12 cellular contexts compared by ENCODE assay signal in the genomic region with DNA sequence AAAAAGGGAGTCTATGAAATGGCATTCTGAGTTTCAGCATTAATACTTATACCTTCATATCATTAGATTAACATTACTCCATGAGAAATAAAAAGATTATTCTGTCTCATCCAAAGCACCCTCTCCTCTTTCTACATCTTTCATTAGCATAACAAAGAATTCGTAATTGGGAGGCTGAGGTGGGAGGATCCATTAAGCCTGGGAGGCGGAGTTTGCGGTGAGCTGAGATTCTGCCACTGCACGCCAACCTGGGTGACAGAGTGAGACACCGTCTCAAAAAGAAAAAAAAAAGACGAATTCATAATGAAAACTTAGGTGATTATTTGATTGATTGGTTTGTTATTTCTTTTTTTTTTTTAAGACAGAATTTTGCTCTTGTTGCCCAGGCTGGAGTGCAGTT. TPM values are rescaled to one million over a fixed set of nuclear protein-coding genes. Genes with fewer than 3 reads are reported as not detected.
DNase-seq lines count a peak whose midpoint lies in the region; ATAC-seq and TF ChIP-seq lines count a peak whose summit lies in the region.
"Had no signal": no experiment of that assay in that cellular context is flagged by ENCODE, and none has a peak within 500 bp of the region (broad histone marks: within the 10 kb centered on the region; RNA-seq: fewer than 3 reads in every experiment).

No MANE protein-coding gene starts in this region.

- H3K4me1 Mint-ChIP-seq in CD4-positive, alpha-beta memory T cell: peaks cover 16 to 36% (median 23%) of the 10 kb centered on the region in 4 donors
- H3K4me1 Mint-ChIP-seq in activated T-helper 2 cell treated with anti-CD3 and anti-CD28 coated beads, Interferon-gamma antibody, Interleukin-2, Interleukin-4, amounts not matched to agents 10 μg/mL and 5 μg/mL and 100 μg/mL, durations not matched to agents 14 hours and 24 hours and 36 hours (ENCODE audit: low read depth): peaks cover 32% of the 10 kb centered on the region
- H3K4me1 Mint-ChIP-seq in mesothelial cell of epicardium (peaks cover 25% of the 10 kb centered on the region), Caco-2 (ENCODE audit: low read depth, unreplicated experiment) (peaks cover 18% of the 10 kb centered on the region)

- POLR2A ChIA-PET in CD4-positive, alpha-beta memory T cell (lab: Charles Lee; ENCODE audit: partially characterized antibody): interaction anchor here (1.2 to 6.2 kb wide), 10 partner anchors 15 to 928 kb away, joined by 3 to 81 read pairs (median 10); a partner anchor contains a TSS
- POLR2A ChIA-PET in Caco-2 (lab: Charles Lee): no interaction called here

- no peaks in the 10 kb centered on the region for H3K9me3 ChIP-seq in CD4-positive, alpha-beta memory T cell (ENCODE audit: control insufficient read depth in 1 of 2, low read length in 2 of 2)
- no peaks in the 10 kb centered on the region for H3K9me3 ChIP-seq in HUES48 (ENCODE audit: control insufficient read depth, insufficient read depth, low read length)
- no peaks in the 10 kb centered on the region for H3K9me3 ChIP-seq in Caco-2

- TF ChIP-seq CTCF in mesothelial cell of epicardium (IDR thresholded peaks at IDR 0.05; ENCODE audit: unreplicated experiment) (no peak), Caco-2 (IDR thresholded peaks at IDR 0.05; ENCODE audit: insufficient read depth in 1 of 2, low read depth in 1 of 2, low read length in 1 of 2, severe bottlenecking in 1 of 2, unreplicated experiment in 1 of 2) (no peak)

- no peaks in the 10 kb centered on the region for H3K27me3 Mint-ChIP-seq in CD4-positive, alpha-beta memory T cell
- no peaks in the 10 kb centered on the region for H3K27me3 Mint-ChIP-seq in activated T-helper 2 cell treated with anti-CD3 and anti-CD28 coated beads, Interferon-gamma antibody, Interleukin-2, Interleukin-4, amounts not matched to agents 10 μg/mL and 5 μg/mL and 100 μg/mL, durations not matched to agents 14 hours and 24 hours and 36 hours (ENCODE audit: low read depth)
- H3K27me3 Mint-ChIP-seq in mesothelial cell of epicardium (ENCODE audit: low read depth): peaks cover 3% of the 10 kb centered on the region
- H3K27me3 Mint-ChIP-seq in Caco-2 (ENCODE audit: insufficient read depth, unreplicated experiment): peaks cover 3% of the 10 kb centered on the region

- H3K9ac ChIP-seq in HUES48 (ENCODE audit: low read depth, low read length): no peak overlapping the region

- no peaks in the 10 kb centered on the region for H3K36me3 ChIP-seq in CD4-positive, alpha-beta memory T cell (ENCODE audit: insufficient read depth, low read length)
- no peaks in the 10 kb centered on the region for H3K36me3 ChIP-seq in HUES48 (ENCODE audit: control insufficient read depth, insufficient read depth, low read length)
- no peaks in the 10 kb centered on the region for H3K36me3 ChIP-seq in Caco-2 (ENCODE audit: control insufficient read depth, insufficient read depth, low read length)

- peak overlapping the region in 1 of 2 donors; percentile 72 for H3K4me3 ChIP-seq in CD4-positive, alpha-beta memory T cell (ENCODE audit: low read length in 2 of 2)
- H3K4me3 ChIP-seq in HUES48 (ENCODE audit: low read depth, low read length) (peak overlapping the region; percentile 80; the same call in 1 of the 2 replicates), Caco-2 (ENCODE audit: low read depth, low read length) (no peak overlapping the region)

- H3K4me1 ChIP-seq in CD4-positive, alpha-beta memory T cell (ENCODE audit: insufficient read depth, low read length): peaks cover 26% of the 10 kb centered on the region
- peaks cover 45% of the 10 kb centered on the region for H3K4me1 ChIP-seq in HUES48 (ENCODE audit: control insufficient read depth, insufficient read depth, low read length)
- 0 out of 2 replicates have a peak, but pooled peaks cover 9% of the 10 kb centered on the region for H3K4me1 ChIP-seq in Caco-2

- H3K27me3 ChIP-seq in CD4-positive, alpha-beta memory T cell (ENCODE audit: insufficient read depth, low read length): no peaks in the 10 kb centered on the region
- no peaks in the 10 kb centered on the region for H3K27me3 ChIP-seq in HUES48 (ENCODE audit: control insufficient read depth, insufficient read depth, low read length)
- no peaks in the 10 kb centered on the region for H3K27me3 ChIP-seq in Caco-2 (replicated peaks; ENCODE audit: control insufficient read depth, insufficient read depth, low read length)

- peak in 3 of 5 donors; percentile 30 to 59 (median 32) for DNase-seq in CD4-positive, alpha-beta memory T cell
- DNase-seq in activated T-helper 2 cell treated with anti-CD3 and anti-CD28 coated beads, Interferon-gamma antibody, Interleukin-2, Interleukin-4, amounts not matched to agents 10 μg/mL and 5 μg/mL and 100 μg/mL, durations not matched to agents 14 hours and 24 hours and 36 hours (ENCODE audit: low spot score): no peak
- DNase-seq in mesothelial cell of epicardium (ENCODE audit: low spot score in 2 of 2, unreplicated experiment in 2 of 2) (no peak), LoVo (ENCODE audit: low spot score) (no peak), NCI-H2171 (lab: John Stamatoyannopoulos, UW) (no peak), Caco-2 (no peak)
- DNase-seq: left cardiac atrium, SHP77 treated with DMSO at 0.1 percent for 48 hours, substantia nigra had no signal

- intact Hi-C loops in CD4-positive, alpha-beta memory T cell (cut with micrococcal nuclease): loop anchor here (5.0 kb wide), 1 partner anchor 100 kb away; no protein-coding TSS in a partner anchor
- intact Hi-C loops in activated T-helper 2 cell treated with anti-CD3 and anti-CD28 coated beads, Interferon-gamma antibody, Interleukin-2, Interleukin-4, amounts not matched to agents 10 μg/mL and 5 μg/mL and 100 μg/mL, durations not matched to agents 14 hours and 24 hours and 36 hours (cut with micrococcal nuclease): loop anchor here (5.0 kb wide), 2 partner anchors 100 to 365 kb away; a partner anchor contains a TSS
- intact Hi-C loops in Caco-2 (cut with micrococcal nuclease; ENCODE audit: unreplicated experiment): no loop called here

- peaks cover 0 to 21% of the 10 kb centered on the region in 2 donors for H3K36me3 Mint-ChIP-seq in CD4-positive, alpha-beta memory T cell
- no peaks in the 10 kb centered on the region for H3K36me3 Mint-ChIP-seq in activated T-helper 2 cell treated with anti-CD3 and anti-CD28 coated beads, Interferon-gamma antibody, Interleukin-2, Interleukin-4, amounts not matched to agents 10 μg/mL and 5 μg/mL and 100 μg/mL, durations not matched to agents 14 hours and 24 hours and 36 hours (ENCODE audit: low read depth)
- no peaks in the 10 kb centered on the region for H3K36me3 Mint-ChIP-seq in mesothelial cell of epicardium
- peaks cover 5% of the 10 kb centered on the region for H3K36me3 Mint-ChIP-seq in Caco-2 (ENCODE audit: insufficient read depth, unreplicated experiment)

- peak overlapping the region; percentile 96 for H3K27ac ChIP-seq in CD4-positive, alpha-beta memory T cell (ENCODE audit: low read depth, low read length)
- peak overlapping the region; percentile 56 for H3K27ac ChIP-seq in HUES48 (ENCODE audit: low read depth, low read length)

- peaks cover 0 to 1% (median 0%) of the 10 kb centered on the region in 8 donors for H3K9me3 Mint-ChIP-seq in CD4-positive, alpha-beta memory T cell
- H3K9me3 Mint-ChIP-seq in activated T-helper 2 cell treated with anti-CD3 and anti-CD28 coated beads, Interferon-gamma antibody, Interleukin-2, Interleukin-4, amounts not matched to agents 10 μg/mL and 5 μg/mL and 100 μg/mL, durations not matched to agents 14 hours and 24 hours and 36 hours: no peaks in the 10 kb centered on the region
- H3K9me3 Mint-ChIP-seq in mesothelial cell of epicardium (no peaks in the 10 kb centered on the region), Caco-2 (ENCODE audit: unreplicated experiment) (no peaks in the 10 kb centered on the region)
- H3K9me3 Mint-ChIP-seq: activated T-helper 1 cell treated with anti-CD3 and anti-CD28 coated beads, Interleukin-12 subunit alpha, Interleukin-12 subunit beta, Interleukin-2, Interleukin-4 antibody, amounts not matched to agents 30 ng/mL and 10 ng/mL and 1 ng/mL, durations not matched to agents 14 hours and 24 hours and 36 hours had no signal

- no TSS peak for BruUV-seq in Caco-2 (replicated peaks; lab: Mats Ljungman, UMichigan)

- H3K4me3 Mint-ChIP-seq in CD4-positive, alpha-beta memory T cell: peak overlapping the region in 7 of 8 donors; percentile 13 to 98 (median 91)
- peak overlapping the region; percentile 90 for H3K4me3 Mint-ChIP-seq in activated T-helper 2 cell treated with anti-CD3 and anti-CD28 coated beads, Interferon-gamma antibody, Interleukin-2, Interleukin-4, amounts not matched to agents 10 μg/mL and 5 μg/mL and 100 μg/mL, durations not matched to agents 14 hours and 24 hours and 36 hours (ENCODE audit: low read depth)
- H3K4me3 Mint-ChIP-seq in mesothelial cell of epicardium (no peak overlapping the region), Caco-2 (ENCODE audit: unreplicated experiment) (no peak overlapping the region)

- ATAC-seq in HG02798 (IDR thresholded peaks at IDR 0.05; ENCODE audit: poor library complexity, unreplicated experiment): no peak
- ATAC-seq: left cardiac atrium had no signal

- CTCF ChIA-PET in CD4-positive, alpha-beta memory T cell (lab: Charles Lee; ENCODE audit: partially characterized antibody): interaction anchor here (1.0 to 6.2 kb wide), 16 partner anchors 44 to 461 kb away, joined by 3 to 74 read pairs (median 13); a partner anchor contains a TSS
- CTCF ChIA-PET in Caco-2 (lab: Charles Lee): interaction anchor here (0.6 to 1.3 kb wide), 2 partner anchors 14 to 160 kb away, joined by 3 to 4 read pairs; no protein-coding TSS in a partner anchor

- H3K27ac Mint-ChIP-seq in CD4-positive, alpha-beta memory T cell: peak overlapping the region; percentile 96 to 99 (median 98)
- H3K27ac Mint-ChIP-seq in activated T-helper 2 cell treated with anti-CD3 and anti-CD28 coated beads, Interferon-gamma antibody, Interleukin-2, Interleukin-4, amounts not matched to agents 10 μg/mL and 5 μg/mL and 100 μg/mL, durations not matched to agents 14 hours and 24 hours and 36 hours: no peak overlapping the region
- H3K27ac Mint-ChIP-seq in mesothelial cell of epicardium (peak overlapping the region; percentile 89), Caco-2 (ENCODE audit: unreplicated experiment) (no peak overlapping the region)

RNA-seq across cellular contexts. Expression of a gene that starts 1.8 kb away (rescaled TPM):
- total RNA-seq in CD4-positive, alpha-beta memory T cell: 10 to 100 TPM; 66.9 to 67.4 TPM
- polyA plus RNA-seq in CD4-positive, alpha-beta memory T cell: 10 to 100 TPM; 30.5 to 31.5 TPM
- 34.7 and 37.6 TPM in 2 replicates for total RNA-seq in activated T-helper 2 cell treated with anti-CD3 and anti-CD28 coated beads, Interferon-gamma antibody, Interleukin-2, Interleukin-4, amounts not matched to agents 10 μg/mL and 5 μg/mL and 100 μg/mL, durations not matched to agents 14 hours and 24 hours and 36 hours
- total RNA-seq in mesothelial cell of epicardium (38.9 to 40.5 TPM (median 39.1 TPM) in 3 replicates), Caco-2 (2022) (11.5 and 11.7 TPM in 2 replicates)

Comparison
In these comparisons a context has a peak if more than half of its experiments do, and no peak if none do; other contexts are left out.
1. DNase-seq: peak in CD4-positive, alpha-beta memory T cell (3 of 5); none in activated T-helper 2 cell treated with anti-CD3 and anti-CD28 coated beads, Interferon-gamma antibody, Interleukin-2, Interleukin-4, amounts not matched to agents 10 μg/mL and 5 μg/mL and 100 μg/mL, durations not matched to agents 14 hours and 24 hours and 36 hours (single experiment), mesothelial cell of epicardium (0 of 2), LoVo (single experiment), NCI-H2171 (single experiment) and Caco-2 (0 of 2).
2. H3K27ac Mint-ChIP-seq: peak in CD4-positive, alpha-beta memory T cell (7 of 7) and mesothelial cell of epicardium (single experiment); none in activated T-helper 2 cell treated with anti-CD3 and anti-CD28 coated beads, Interferon-gamma antibody, Interleukin-2, Interleukin-4, amounts not matched to agents 10 μg/mL and 5 μg/mL and 100 μg/mL, durations not matched to agents 14 hours and 24 hours and 36 hours (single experiment) and Caco-2 (single experiment).
3. H3K4me3 Mint-ChIP-seq: peak in CD4-positive, alpha-beta memory T cell (7 of 8) and activated T-helper 2 cell treated with anti-CD3 and anti-CD28 coated beads, Interferon-gamma antibody, Interleukin-2, Interleukin-4, amounts not matched to agents 10 μg/mL and 5 μg/mL and 100 μg/mL, durations not matched to agents 14 hours and 24 hours and 36 hours (single experiment); none in mesothelial cell of epicardium (single experiment) and Caco-2 (single experiment).